10 cellular contexts compared by ENCODE assay signal in the genomic region with DNA sequence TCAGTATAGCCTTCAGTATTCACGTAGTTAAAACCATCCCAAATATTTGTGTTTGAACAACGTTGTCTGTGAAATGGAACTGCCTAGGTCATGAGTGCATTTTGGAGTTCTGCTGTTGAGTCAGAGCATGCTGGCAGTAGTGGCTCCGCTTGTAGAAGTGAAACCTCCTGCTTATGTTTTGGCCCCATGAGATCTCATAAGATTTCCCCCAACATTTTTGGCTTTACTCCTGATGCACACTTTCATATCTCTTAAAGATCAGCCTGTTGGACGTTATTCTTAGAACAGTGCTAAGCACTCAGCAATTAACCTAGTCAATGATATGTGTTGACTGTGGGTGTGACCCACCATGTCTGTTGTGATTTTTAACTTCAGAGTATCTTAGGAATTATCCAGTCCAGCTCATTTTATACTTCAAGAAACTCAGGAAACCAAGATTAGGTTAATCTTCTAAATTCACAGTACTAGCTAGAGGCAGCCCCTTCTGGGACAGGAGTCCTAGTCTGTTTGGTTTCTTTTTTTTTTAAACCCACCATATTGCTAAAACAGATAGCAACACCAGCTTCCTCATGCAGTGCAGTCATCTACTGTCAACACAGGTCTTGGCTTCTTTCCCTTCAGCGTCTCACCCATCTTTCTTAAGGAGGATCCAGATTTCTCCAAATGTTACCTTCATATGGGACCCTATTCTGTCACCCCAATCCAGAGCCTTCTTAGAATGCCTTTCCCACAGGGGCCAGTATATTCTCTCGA. TPM values are rescaled to one million over a fixed set of nuclear protein-coding genes. Genes with fewer than 3 reads are reported as not detected.
A peak's percentile ranks its signal among the peaks of the same experiment; 100 is the strongest.
DNase-seq lines count a peak whose midpoint lies in the region; ATAC-seq, FAIRE-seq and TF ChIP-seq lines count a peak whose summit lies in the region.
"Had no signal": no experiment of that assay in that cellular context is flagged by ENCODE, and none has a peak within 500 bp of the region (broad histone marks: within the 10 kb centered on the region; RNA-seq: fewer than 3 reads in every experiment).

No MANE protein-coding gene starts in this region.

- ATAC-seq in activated CD4-positive, CD25-positive, alpha-beta regulatory T cell treated with anti-CD3 and anti-CD28 coated beads, Interleukin-2, amount 50 U/mL, for 24 hours: peak; percentile 56 to 65
- ATAC-seq in HG02840 (IDR thresholded peaks at IDR 0.05; ENCODE audit: low FRiP score, unreplicated experiment): peak; percentile 95
- peak; percentile 25 for ATAC-seq in T-helper 17 cell

- H3K4me1 Mint-ChIP-seq in T-helper 17 cell: peaks cover 24% of the 10 kb centered on the region

- no peak overlapping the region for H3K4me3 Mint-ChIP-seq in T-helper 17 cell

- H3K4me3 ChIP-seq in spleen (no peak overlapping the region), WERI-Rb-1 (ENCODE audit: low read depth, low read length) (no peak overlapping the region)
- H3K4me3 ChIP-seq: adrenal gland had no signal

- H3K27ac Mint-ChIP-seq in T-helper 17 cell: no peak overlapping the region

- H3K36me3 ChIP-seq in spleen (peaks cover 0 to 17% (median 4%) of the 10 kb centered on the region in 6 donors), WERI-Rb-1 (peaks cover 11% of the 10 kb centered on the region)

- no peak for TF ChIP-seq CTCF in spleen (IDR thresholded peaks at IDR 0.05 in 8 of 11, conservative IDR thresholded peaks at IDR 0.05 in 3 of 11)
- TF ChIP-seq CTCF in WERI-Rb-1 (IDR thresholded peaks at IDR 0.05; ENCODE audit: low read depth, low read length): no peak

- no peaks in the 10 kb centered on the region for H3K27me3 ChIP-seq in spleen (replicated peaks in 1 of 7)
- H3K27me3 ChIP-seq in WERI-Rb-1 (ENCODE audit: insufficient read depth, low read depth, severe bottlenecking): no peaks in the 10 kb centered on the region
- H3K27me3 ChIP-seq: adrenal gland had no signal

- FAIRE-seq in HTR-8/SVneo (lab: Jason Lieb, UNC): no peak

- 63 to 72% (median 64%) methylated on average over 6 of the region's 6 CpGs for WGBS in spleen, 5 donors

- no peaks in the 10 kb centered on the region for H3K36me3 Mint-ChIP-seq in T-helper 17 cell (ENCODE audit: low read depth)

- H3K27me3 Mint-ChIP-seq in T-helper 17 cell: no peaks in the 10 kb centered on the region

- H3K9me3 ChIP-seq in T-helper 17 cell (ENCODE audit: control insufficient read depth, low read length, poor library complexity, severe bottlenecking) (no peaks in the 10 kb centered on the region), spleen (peaks cover 0 to 6% (median 4%) of the 10 kb centered on the region in 8 donors), WERI-Rb-1 (ENCODE audit: severe bottlenecking) (no peaks in the 10 kb centered on the region)
- H3K9me3 ChIP-seq: adrenal gland had no signal

- H3K4me1 ChIP-seq in spleen: peaks cover 6 to 37% (median 20%) of the 10 kb centered on the region in 6 donors

- H3K27ac ChIP-seq in spleen: peak overlapping the region in 5 of 8 donors; percentile 17 to 53 (median 39)
- no peak overlapping the region for H3K27ac ChIP-seq in WERI-Rb-1
- H3K27ac ChIP-seq: adrenal gland had no signal

- TF ChIP-seq POLR2A in spleen (IDR thresholded peaks at IDR 0.05): no peak

- no peak for DNase-seq in activated CD4-positive, CD25-positive, alpha-beta regulatory T cell treated with anti-CD3 and anti-CD28 coated beads, Interleukin-2, amount 50 U/mL, for 72 hours
- DNase-seq in T-helper 17 cell (no peak), spleen (no peak), HTR-8/SVneo (ENCODE audit: insufficient read length, low spot score) (no peak), DMS114 treated with DMSO at 0.1 percent for 48 hours (lab: John Stamatoyannopoulos, UW; ENCODE audit: unreplicated experiment) (no peak), WERI-Rb-1 (no peak)
- DNase-seq: NCI-H187 had no signal

- intact Hi-C loops in spleen (cut with DNase I; ENCODE audit: low total_unique reads): no loop called here

RNA-seq across cellular contexts. Expression of gene RAP2A, which starts 26.2 kb away (rescaled TPM):
- total RNA-seq in T-helper 17 cell: 10 to 100 TPM; 15.3 to 16.2 TPM
- total RNA-seq in spleen: 10 to 100 TPM; 21.5 to 39.0 (median 32.1) TPM
- polyA plus RNA-seq in spleen: 10 to 100 TPM in 1 of 3 donors, 1 to 10 TPM in 2; 5.2 to 10.5 (median 8.0) TPM

Comparison
In these comparisons a context has a peak if more than half of its experiments do, and no peak if none do; other contexts are left out.
1. ATAC-seq: peak in every context shown above with its lines; median percentile 95 in HG02840; 60 in activated CD4-positive, CD25-positive, alpha-beta regulatory T cell treated with anti-CD3 and anti-CD28 coated beads, Interleukin-2, amount 50 U/mL, for 24 hours; 25 in T-helper 17 cell.